ENCODE assay signal across 1 cellular context in genomic region chr6:158856261-158856660, GRCh38.
TF ChIP-seq lines count a peak whose summit lies in the region.

No MANE protein-coding gene starts in this region.

TF ChIP-seq in HCT116, 20 proteins besides CTCF, POLR2A, EP300 and RAD21 (continued from another document):
- TF ChIP-seq ZBTB33 (IDR thresholded peaks at IDR 0.05; ENCODE audit: extremely low read depth, insufficient replicate concordance, low read length) (no peak), ATF3 (IDR thresholded peaks at IDR 0.05) (no peak), SP1 (IDR thresholded peaks at IDR 0.05; ENCODE audit: low read depth) (no peak), EGR1 (IDR thresholded peaks at IDR 0.05; ENCODE audit: low read depth) (no peak), SRF (IDR thresholded peaks at IDR 0.05; ENCODE audit: low read depth) (no peak), EZH2phosphoT487 (IDR thresholded peaks at IDR 0.05; ENCODE audit: borderline replicate concordance) (no peak), REST (IDR thresholded peaks at IDR 0.05; ENCODE audit: low read depth) (no peak), SIN3A (IDR thresholded peaks at IDR 0.05; ENCODE audit: low read depth) (no peak), TCF7L2 (IDR thresholded peaks at IDR 0.05; ENCODE audit: borderline replicate concordance, extremely low read depth, insufficient read depth, insufficient read length) (no peak), ZNF274 (IDR thresholded peaks at IDR 0.05; ENCODE audit: low read depth, low read length) (no peak)
